Comparison of ENCODE assay signal across 8 cellular contexts in genomic region chr15:48940508-48940907, GRCh38. TPM values are rescaled to one million over a fixed set of nuclear protein-coding genes. Genes with fewer than 3 reads are reported as not detected.
DNase-seq lines count a peak whose midpoint lies in the region; ATAC-seq lines count a peak whose summit lies in the region.

No MANE protein-coding gene starts in this region.

- H3K9me3 Mint-ChIP-seq in activated CD8-positive, alpha-beta memory T cell treated with anti-CD3 and anti-CD28 coated beads, Interleukin-2, amount 10 ng/mL, durations not matched to agents 7 days and 5 days (ENCODE audit: low read depth) = peaks cover 2% of the 10 kb centered on the region

- H3K36me3 Mint-ChIP-seq in activated CD8-positive, alpha-beta memory T cell treated with anti-CD3 and anti-CD28 coated beads, Interleukin-2, amount 10 ng/mL, durations not matched to agents 7 days and 5 days = peaks cover 29% of the 10 kb centered on the region

- peak; percentile 93 for ATAC-seq in activated CD8-positive, alpha-beta memory T cell treated with anti-CD3 and anti-CD28 coated beads, Interleukin-2, amount 10 ng/mL, durations not matched to agents 7 days and 5 days
- ATAC-seq in HG02852 (IDR thresholded peaks at IDR 0.05; ENCODE audit: unreplicated experiment) = peak; percentile 83

- H3K27me3 Mint-ChIP-seq in activated CD8-positive, alpha-beta memory T cell treated with anti-CD3 and anti-CD28 coated beads, Interleukin-2, amount 10 ng/mL, durations not matched to agents 7 days and 5 days = peaks cover 5% of the 10 kb centered on the region

- CTCF ChIA-PET in activated CD8-positive, alpha-beta memory T cell treated with anti-CD3 and anti-CD28 coated beads, Interleukin-2, amount 10 ng/mL, durations not matched to agents 7 days and 5 days (lab: Charles Lee) = interaction anchor here (1.0 to 1.7 kb wide), 8 partner anchors 9 to 206 kb away, joined by 3 to 8 read pairs (median 4); partner anchors contain the start of gene SHC4

- no peak overlapping the region for H3K4me3 ChIP-seq in skeletal muscle satellite cell (ENCODE audit: low read length)

- peak overlapping the region; percentile 56 for H3K9ac ChIP-seq in skeletal muscle satellite cell (ENCODE audit: low read depth, low read length)

- peak overlapping the region; percentile 83 for H3K27ac Mint-ChIP-seq in activated CD8-positive, alpha-beta memory T cell treated with anti-CD3 and anti-CD28 coated beads, Interleukin-2, amount 10 ng/mL, durations not matched to agents 7 days and 5 days

- H3K4me3 Mint-ChIP-seq in activated CD8-positive, alpha-beta memory T cell treated with anti-CD3 and anti-CD28 coated beads, Interleukin-2, amount 10 ng/mL, durations not matched to agents 7 days and 5 days = peak overlapping the region; percentile 33

- H3K36me3 ChIP-seq in skeletal muscle satellite cell (ENCODE audit: insufficient read depth, low read length) = no peaks in the 10 kb centered on the region

- peaks cover 42% of the 10 kb centered on the region for H3K4me1 Mint-ChIP-seq in activated CD8-positive, alpha-beta memory T cell treated with anti-CD3 and anti-CD28 coated beads, Interleukin-2, amount 10 ng/mL, durations not matched to agents 7 days and 5 days

- H3K4me1 ChIP-seq in skeletal muscle satellite cell (ENCODE audit: control insufficient read depth, insufficient read depth, low read length) = peaks cover 34% of the 10 kb centered on the region

- DNase-seq in activated CD8-positive, alpha-beta memory T cell treated with anti-CD3 and anti-CD28 coated beads, Interleukin-2, amount 10 ng/mL, durations not matched to agents 7 days and 5 days = peak; percentile 87
- DNase-seq in activated CD8-positive, alpha-beta memory T cell treated with anti-CD3 and anti-CD28 coated beads, Interleukin-2, amount 50 U/mL, for 4 hours = no peak
- DNase-seq in T1000 (lab: John Stamatoyannopoulos, UW) = peak; percentile 34
- DNase-seq in stimulated activated CD4-positive, alpha-beta T cell treated with anti-CD3 and anti-CD28 coated beads, Interleukin-2, amount 100 ng/mL, for 24 hours = no peak
- DNase-seq in NCI-H128 (lab: John Stamatoyannopoulos, UW; ENCODE audit: unreplicated experiment) = no peak
- DNase-seq in HuH-7 (ENCODE audit: low spot score) = no peak

- no peaks in the 10 kb centered on the region for H3K27me3 ChIP-seq in skeletal muscle satellite cell (ENCODE audit: control insufficient read depth, insufficient read depth, low read length)

- peak overlapping the region; percentile 51 for H3K4me2 ChIP-seq in skeletal muscle satellite cell (ENCODE audit: low read length)

- H3K9me3 ChIP-seq in skeletal muscle satellite cell (replicated peaks; ENCODE audit: low read length) = no peaks in the 10 kb centered on the region

RNA-seq across cellular contexts. Expression of gene SHC4, which starts 23.2 kb away (rescaled TPM):
- total RNA-seq in activated CD8-positive, alpha-beta memory T cell treated with anti-CD3 and anti-CD28 coated beads, Interleukin-2, amount 10 ng/mL, durations not matched to agents 7 days and 5 days = 1 to 10 TPM; 3.0 to 9.8 TPM
- total RNA-seq in skeletal muscle satellite cell (2012; rRNA removed) = 0.87 and 1.3 TPM in 2 replicates

Comparison
In these comparisons a context has a peak if more than half of its experiments do, and no peak if none do; other contexts are left out.
1. DNase-seq: peak in activated CD8-positive, alpha-beta memory T cell treated with anti-CD3 and anti-CD28 coated beads, Interleukin-2, amount 10 ng/mL, durations not matched to agents 7 days and 5 days (single experiment) and T1000 (single experiment); none in activated CD8-positive, alpha-beta memory T cell treated with anti-CD3 and anti-CD28 coated beads, Interleukin-2, amount 50 U/mL, for 4 hours (single experiment), stimulated activated CD4-positive, alpha-beta T cell treated with anti-CD3 and anti-CD28 coated beads, Interleukin-2, amount 100 ng/mL, for 24 hours (0 of 2), NCI-H128 (single experiment) and HuH-7 (single experiment).